Comparison of ENCODE assay signal across 21 cellular contexts in the genomic region with DNA sequence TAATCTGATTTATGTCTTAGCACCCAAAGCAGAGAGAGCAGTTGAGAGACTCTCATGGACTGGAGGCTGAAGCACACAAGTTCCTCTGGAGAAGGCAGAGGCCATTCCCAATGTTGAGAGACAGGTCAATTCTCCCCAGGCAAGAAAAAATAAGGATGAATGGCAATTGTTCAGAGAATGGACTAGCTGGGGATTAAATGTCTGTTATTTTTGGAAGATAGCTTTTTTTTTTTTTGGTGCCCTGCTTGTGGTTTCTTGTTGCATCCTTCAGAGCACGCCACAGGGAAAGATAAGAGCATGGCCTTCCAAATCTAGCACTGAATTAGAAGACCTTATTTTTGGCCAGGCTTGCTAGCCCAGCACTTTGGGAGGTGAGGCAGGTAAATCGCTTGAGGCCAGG.
A peak's percentile ranks its signal among the peaks of the same experiment; 100 is the strongest.
DNase-seq lines count a peak whose midpoint lies in the region; ATAC-seq and TF ChIP-seq lines count a peak whose summit lies in the region.
"Had no signal": no experiment of that assay in that cellular context is flagged by ENCODE, and none has a peak within 500 bp of the region (broad histone marks: within the 10 kb centered on the region; RNA-seq: fewer than 3 reads in every experiment).

No MANE protein-coding gene starts in this region.

- no peak overlapping the region for H3K23ac ChIP-seq in mesenchymal stem cell (ENCODE audit: low read length in 2 of 2)

- peak overlapping the region; percentile 35 for H2AK5ac ChIP-seq in mesenchymal stem cell (ENCODE audit: low read length, severe bottlenecking)

- WGBS in mesenchymal stem cell, result 79% methylated on average over 2 of the region's 2 CpGs

- CTCF ChIA-PET in AG04450 (lab: Charles Lee), result interaction anchor here (1.5 kb wide), 1 partner anchor 222 kb away, joined by 3 read pairs; no protein-coding TSS in a partner anchor

- H3K36me3 Mint-ChIP-seq in type B pancreatic cell, result no peaks in the 10 kb centered on the region
- H3K36me3 Mint-ChIP-seq: CD8-positive, alpha-beta T cell; stimulated activated naive B cell treated with anti-CD40 and anti-IgM and Interleukin-4, amounts not matched to agents 10 μg/mL and 1 μg/mL and 100 μg/mL, for 72 hours had no signal

- H3K18ac ChIP-seq in mesenchymal stem cell (ENCODE audit: low read depth in 1 of 2, low read length in 2 of 2), result peak overlapping the region; percentile 31 to 97

- no peak overlapping the region for H2BK5ac ChIP-seq in mesenchymal stem cell (ENCODE audit: low read depth, low read length, poor library complexity, severe bottlenecking)

- H3K27ac ChIP-seq in AG04450 (ENCODE audit: low read depth, low read length) (peak overlapping the region; percentile 91), mesenchymal stem cell (ENCODE audit: low read length, poor library complexity, severe bottlenecking) (no peak overlapping the region)
- H3K27ac ChIP-seq: adrenal gland, foreskin keratinocyte, SJSA1, upper lobe of right lung had no signal

- no peak overlapping the region for H3K27ac Mint-ChIP-seq in type B pancreatic cell
- H3K27ac Mint-ChIP-seq: CD8-positive, alpha-beta T cell; stimulated activated naive B cell treated with anti-CD40 and anti-IgM and Interleukin-4, amounts not matched to agents 10 μg/mL and 1 μg/mL and 100 μg/mL, for 72 hours had no signal

- H3K4me3 Mint-ChIP-seq in type B pancreatic cell, result no peak overlapping the region
- H3K4me3 Mint-ChIP-seq: CD8-positive, alpha-beta T cell; stimulated activated naive B cell treated with anti-CD40 and anti-IgM and Interleukin-4, amounts not matched to agents 10 μg/mL and 1 μg/mL and 100 μg/mL, for 72 hours had no signal

- no peak overlapping the region for H3K14ac ChIP-seq in mesenchymal stem cell (ENCODE audit: low read length in 2 of 2)

- no peaks in the 10 kb centered on the region for H3K9me3 Mint-ChIP-seq in type B pancreatic cell
- H3K9me3 Mint-ChIP-seq: CD8-positive, alpha-beta T cell; stimulated activated naive B cell treated with anti-CD40 and anti-IgM and Interleukin-4, amounts not matched to agents 10 μg/mL and 1 μg/mL and 100 μg/mL, for 72 hours had no signal

- peaks cover 50% of the 10 kb centered on the region for H3K4me1 Mint-ChIP-seq in type B pancreatic cell (ENCODE audit: unreplicated experiment)
- H3K4me1 Mint-ChIP-seq: stimulated activated naive B cell treated with anti-CD40 and anti-IgM and Interleukin-4, amounts not matched to agents 10 μg/mL and 1 μg/mL and 100 μg/mL, for 72 hours had no signal

- no peaks in the 10 kb centered on the region for H3K36me3 ChIP-seq in mesenchymal stem cell (ENCODE audit: control insufficient read depth in 1 of 2, insufficient read depth in 2 of 2, low read depth in 1 of 2, low read length in 2 of 2)
- H3K36me3 ChIP-seq: adrenal gland, SJSA1, upper lobe of right lung had no signal

- in situ Hi-C loops in astrocyte of the spinal cord (cut with HindIII; ENCODE audit: low sequenced_read_pairs), result no loop called here

- ATAC-seq in GM18909 (IDR thresholded peaks at IDR 0.05; ENCODE audit: poor library complexity, unreplicated experiment) (no peak), GM19397 (IDR thresholded peaks at IDR 0.05; ENCODE audit: unreplicated experiment) (no peak)
- ATAC-seq: CD8-positive, alpha-beta T cell; foreskin keratinocyte; stimulated activated naive B cell treated with anti-CD40 and anti-IgM and Interleukin-4, amounts not matched to agents 10 μg/mL and 1 μg/mL and 100 μg/mL, for 72 hours; upper lobe of right lung had no signal

- peaks cover 3% of the 10 kb centered on the region for H3K79me1 ChIP-seq in mesenchymal stem cell (replicated peaks; ENCODE audit: low read length, poor library complexity, severe bottlenecking)

- no peak overlapping the region for H3K4me3 ChIP-seq in AG04450 (ENCODE audit: low read depth, low read length)
- H3K4me3 ChIP-seq in astrocyte of the spinal cord (ENCODE audit: low read depth, low read length), result no peak overlapping the region
- no peak overlapping the region for H3K4me3 ChIP-seq in mesenchymal stem cell (ENCODE audit: insufficient read depth in 1 of 2, low read depth in 1 of 2, low read length in 2 of 2)
- H3K4me3 ChIP-seq: adrenal gland, SJSA1, upper lobe of right lung had no signal

- H3K27me3 Mint-ChIP-seq in type B pancreatic cell, result peaks cover 8% of the 10 kb centered on the region

- peak overlapping the region; percentile 93 to 99 for H2BK12ac ChIP-seq in mesenchymal stem cell (ENCODE audit: low read length in 2 of 2)

- H3K4me2 ChIP-seq in mesenchymal stem cell (ENCODE audit: low read length, poor library complexity, severe bottlenecking), result no peak overlapping the region

- H2BK120ac ChIP-seq in mesenchymal stem cell (ENCODE audit: low read depth, low read length), result peak overlapping the region; percentile 59

- H4K8ac ChIP-seq in mesenchymal stem cell (ENCODE audit: low read length), result peak overlapping the region; percentile 87

- no peak for TF ChIP-seq CTCF in AG04450 (IDR thresholded peaks at IDR 0.05; ENCODE audit: low read depth, low read length)
- TF ChIP-seq CTCF in astrocyte of the spinal cord (IDR thresholded peaks at IDR 0.05; ENCODE audit: low read depth, low read length), result no peak
- no peak for TF ChIP-seq CTCF in type B pancreatic cell (conservative IDR thresholded peaks at IDR 0.05)

- peak overlapping the region; percentile 16 to 98 for H3K4ac ChIP-seq in mesenchymal stem cell (ENCODE audit: low read depth in 1 of 2, low read length in 2 of 2)

- POLR2A ChIA-PET in AG04450 (lab: Yijun Ruan, JAX), result interaction anchor here (1.2 kb wide), 1 partner anchor 31 kb away, joined by 4 read pairs; no protein-coding TSS in a partner anchor

- H3K27me3 ChIP-seq in AG04450 (ENCODE audit: control insufficient read depth, insufficient read depth, low read length), result no peaks in the 10 kb centered on the region
- H3K27me3 ChIP-seq in mesenchymal stem cell (ENCODE audit: control insufficient read depth in 1 of 2, insufficient read depth in 1 of 2, low read length in 2 of 2), result no peaks in the 10 kb centered on the region
- H3K27me3 ChIP-seq: adrenal gland, foreskin keratinocyte, SJSA1, upper lobe of right lung had no signal

- H3K9ac ChIP-seq in mesenchymal stem cell (ENCODE audit: low read length), result no peak overlapping the region

- no peak for DNase-seq in AG04450 (ENCODE audit: low read depth, low spot score)
- DNase-seq in M059J (ENCODE audit: low read depth), result peak; percentile 82
- peak; percentile 45 for DNase-seq in astrocyte of the spinal cord (ENCODE audit: low read depth, low spot score)
- peak; percentile 27 for DNase-seq in mesenchymal stem cell
- DNase-seq in type B pancreatic cell (ENCODE audit: extremely low spot score, unreplicated experiment), result no peak
- no peak for DNase-seq in mucosa of gallbladder (ENCODE audit: low spot score)
- DNase-seq: activated CD4-positive, alpha-beta T cell treated with anti-CD3 and anti-CD28 coated beads for 4 hours; activated effector memory CD4-positive, alpha-beta T cell treated with Interleukin-2 at 50 U/mL for 16 hours; adrenal gland; CD8-positive, alpha-beta T cell; cerebellar nuclear complex; DMS79; midbrain; NCI-H1930; stimulated activated naive B cell treated with anti-CD40 and anti-IgM and Interleukin-4, amounts not matched to agents 10 μg/mL and 1 μg/mL and 100 μg/mL, for 72 hours; T-helper 9 cell; upper lobe of right lung had no signal

- H3K9me3 ChIP-seq in AG04450 (ENCODE audit: control insufficient read depth, insufficient read depth, low read length), result no peaks in the 10 kb centered on the region
- H3K9me3 ChIP-seq in mesenchymal stem cell (ENCODE audit: control insufficient read depth, low read length), result no peaks in the 10 kb centered on the region
- H3K9me3 ChIP-seq: adrenal gland, SJSA1, upper lobe of right lung had no signal

- peak overlapping the region; percentile 77 for H4K91ac ChIP-seq in mesenchymal stem cell (ENCODE audit: low read length)

- no peak overlapping the region for H2BK15ac ChIP-seq in mesenchymal stem cell (ENCODE audit: low read depth, poor library complexity, severe bottlenecking)

- H2AFZ ChIP-seq in mesenchymal stem cell (ENCODE audit: low read depth, low read length), result no peak overlapping the region

- peaks cover 17% of the 10 kb centered on the region for H3K4me1 ChIP-seq in mesenchymal stem cell (ENCODE audit: control insufficient read depth, insufficient read depth, low read depth, low read length)

Comparison
In these comparisons a context has a peak if more than half of its experiments do, and no peak if none do; other contexts are left out.
1. DNase-seq: peak in M059J (single experiment), astrocyte of the spinal cord (single experiment) and mesenchymal stem cell (single experiment); none in AG04450 (single experiment), type B pancreatic cell (single experiment) and mucosa of gallbladder (single experiment).